15 cellular contexts compared by ENCODE assay signal in the genomic region with DNA sequence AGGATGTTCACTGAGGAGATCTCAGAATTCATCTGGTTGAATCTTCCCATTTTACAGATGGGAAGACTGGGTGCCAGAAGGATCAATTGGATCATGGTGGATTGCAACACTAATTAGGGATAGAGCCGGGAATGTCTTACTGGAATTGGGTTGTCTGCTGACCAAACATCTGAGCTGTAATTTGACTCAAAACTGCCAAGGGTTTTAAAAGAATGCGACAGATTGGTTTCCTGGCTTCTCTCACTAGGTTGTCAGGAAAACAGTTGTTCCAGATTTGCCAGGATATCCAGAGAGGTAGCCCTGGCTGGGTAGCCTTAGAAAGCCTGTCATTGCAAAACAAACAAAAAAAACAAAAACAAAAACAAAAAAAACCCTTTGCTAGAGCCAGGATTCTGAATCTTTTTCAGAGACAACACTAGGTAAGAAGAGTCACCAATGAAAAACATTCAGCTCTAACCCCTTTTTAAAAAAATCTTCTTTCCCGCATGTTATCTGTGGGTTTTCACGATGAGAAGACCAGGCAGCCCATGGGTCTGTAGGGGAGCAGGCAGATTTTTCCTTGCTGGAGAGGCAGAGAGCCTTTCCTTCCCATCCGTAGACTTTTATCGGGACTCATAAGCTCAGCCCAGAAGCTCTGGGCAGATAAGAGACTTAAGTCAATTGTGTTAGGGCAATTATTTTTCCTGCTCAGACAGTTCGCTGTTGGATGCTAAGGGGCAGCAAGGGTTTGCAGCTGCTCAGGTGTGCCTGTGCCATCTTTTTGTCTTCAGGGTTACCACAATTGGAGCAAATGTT.
DNase-seq lines count a peak whose midpoint lies in the region; ATAC-seq and TF ChIP-seq lines count a peak whose summit lies in the region.
"Had no signal": no experiment of that assay in that cellular context is flagged by ENCODE, and none has a peak within 500 bp of the region (broad histone marks: within the 10 kb centered on the region; RNA-seq: fewer than 3 reads in every experiment).

No MANE protein-coding gene starts in this region.

- H3K36me3 Mint-ChIP-seq in endodermal cell (ENCODE audit: low read depth), result no peaks in the 10 kb centered on the region
- H3K36me3 Mint-ChIP-seq: CD14-positive monocyte; CD8-positive, alpha-beta T cell had no signal

- no peak overlapping the region for H3K4ac ChIP-seq in mesendoderm (ENCODE audit: low read depth, low read length)

- no peak overlapping the region for H3K27ac ChIP-seq in mesendoderm (ENCODE audit: low read depth, low read length)
- H3K27ac ChIP-seq in endodermal cell (ENCODE audit: low read depth, low read length), result no peak overlapping the region
- no peak overlapping the region for H3K27ac ChIP-seq in psoas muscle
- H3K27ac ChIP-seq: GM23248 had no signal

- H3K9me3 ChIP-seq in endodermal cell (ENCODE audit: control insufficient read depth, low read length), result peaks cover 7% of the 10 kb centered on the region
- H3K9me3 ChIP-seq in psoas muscle, result no peaks in the 10 kb centered on the region

- H3K36me3 ChIP-seq in mesendoderm (ENCODE audit: control insufficient read depth, insufficient read depth, low read length), result no peaks in the 10 kb centered on the region
- H3K36me3 ChIP-seq in endodermal cell (ENCODE audit: control insufficient read depth, insufficient read depth, low read length), result no peaks in the 10 kb centered on the region
- H3K36me3 ChIP-seq in psoas muscle (ENCODE audit: insufficient read depth in 1 of 2, low read depth in 1 of 2), result no peaks in the 10 kb centered on the region

- no peak overlapping the region for H3K4me3 Mint-ChIP-seq in endodermal cell
- H3K4me3 Mint-ChIP-seq: CD14-positive monocyte; CD8-positive, alpha-beta T cell had no signal

- DNase-seq in AG10803 (ENCODE audit: low read depth) (peak; percentile 5), DMS 273 treated with DMSO at 0.1 percent for 48 hours (lab: John Stamatoyannopoulos, UW) (peak; percentile 5), astrocyte of the hippocampus (ENCODE audit: low read depth, low spot score) (peak; percentile 11), mesendoderm (peak; percentile 24), endodermal cell (no peak), omental fat pad (ENCODE audit: low spot score) (no peak), psoas muscle (no peak)
- DNase-seq: CD8-positive, alpha-beta T cell; COR-L47; DMS53; GM23248 had no signal

- H3K79me1 ChIP-seq in mesendoderm (ENCODE audit: low read length), result no peaks in the 10 kb centered on the region

- intact Hi-C loops in psoas muscle (cut with DNase I), result no loop called here

- no peak for TF ChIP-seq CTCF in AG10803 (conservative IDR thresholded peaks at IDR 0.05; ENCODE audit: low read length)
- no peak for TF ChIP-seq CTCF in endodermal cell (conservative IDR thresholded peaks at IDR 0.05)
- TF ChIP-seq CTCF in omental fat pad (IDR thresholded peaks at IDR 0.05), result no peak
- TF ChIP-seq CTCF in psoas muscle (IDR thresholded peaks at IDR 0.05), result no peak

- no peak overlapping the region for H3K4me2 ChIP-seq in mesendoderm (ENCODE audit: low read length)

- H3K56ac ChIP-seq in mesendoderm (ENCODE audit: low read length), result no peak overlapping the region

- no CpG with 5 or more reads among the region's 7 CpGs for WGBS in mesendoderm (ENCODE audit: extremely low coverage, insufficient coverage, low lambda C conversion rate)
- 83% methylated on average over 4 to 7 of the region's 7 CpGs for WGBS in endodermal cell (ENCODE audit: insufficient coverage in 1 of 2, insufficient read length in 1 of 2), 2 experiments
- WGBS in psoas muscle, 3 donors, result 43 to 51% (median 45%) methylated on average over 7 of the region's 7 CpGs

- no peak overlapping the region for H2BK5ac ChIP-seq in mesendoderm (ENCODE audit: low read length)

- H3K4me3 ChIP-seq in AG10803 (ENCODE audit: low read length) (no peak overlapping the region), mesendoderm (ENCODE audit: low read length) (no peak overlapping the region), endodermal cell (ENCODE audit: low read length) (no peak overlapping the region), psoas muscle (no peak overlapping the region)
- H3K4me3 ChIP-seq: GM12878, GM23248 had no signal

- H2BK15ac ChIP-seq in mesendoderm (replicated peaks; ENCODE audit: low read depth), result no peak overlapping the region

- ATAC-seq in omental fat pad (ENCODE audit: low FRiP score) (no peak), psoas muscle (no peak)
- ATAC-seq: CD8-positive, alpha-beta T cell; GM12878; HCT116; HepG2 had no signal

- H4K8ac ChIP-seq in mesendoderm (ENCODE audit: low read depth, low read length), result no peak overlapping the region

- H3K27me3 Mint-ChIP-seq in endodermal cell (ENCODE audit: insufficient read depth), result peaks cover 13% of the 10 kb centered on the region

- no peaks in the 10 kb centered on the region for H3K4me1 Mint-ChIP-seq in endodermal cell
- H3K4me1 Mint-ChIP-seq: CD14-positive monocyte had no signal

- H4K5ac ChIP-seq in mesendoderm (ENCODE audit: low read length), result no peak overlapping the region

- H3K4me1 ChIP-seq in mesendoderm (ENCODE audit: control insufficient read depth, low read depth, low read length) (no peaks in the 10 kb centered on the region), endodermal cell (ENCODE audit: control insufficient read depth, insufficient read depth, low read length) (no peaks in the 10 kb centered on the region), psoas muscle (no peaks in the 10 kb centered on the region)

- no peaks in the 10 kb centered on the region for H3K79me2 ChIP-seq in mesendoderm (ENCODE audit: control insufficient read depth, insufficient read depth, low read length)

- H3K9ac ChIP-seq in mesendoderm (ENCODE audit: low read length) (no peak overlapping the region), endodermal cell (ENCODE audit: extremely low read depth, low read length, poor library complexity, severe bottlenecking) (no peak overlapping the region)
- H3K9ac ChIP-seq: GM23248 had no signal

- H3K23ac ChIP-seq in mesendoderm (ENCODE audit: low read length), result no peak overlapping the region

- H3K27me3 ChIP-seq in mesendoderm (ENCODE audit: insufficient read depth, low read length, poor library complexity) (no peaks in the 10 kb centered on the region), endodermal cell (ENCODE audit: control insufficient read depth, insufficient read depth, low read length, poor library complexity, severe bottlenecking) (peaks cover 20% of the 10 kb centered on the region), psoas muscle (ENCODE audit: insufficient read depth in 3 of 3, low read length in 2 of 3) (peaks cover 0 to 2% (median 0%) of the 10 kb centered on the region in 3 donors)

- H2BK120ac ChIP-seq in mesendoderm (ENCODE audit: low read depth, low read length), result no peak overlapping the region

- no peak overlapping the region for H3K27ac Mint-ChIP-seq in endodermal cell
- H3K27ac Mint-ChIP-seq: CD14-positive monocyte; CD8-positive, alpha-beta T cell had no signal

- peaks cover 30% of the 10 kb centered on the region for H3K9me3 Mint-ChIP-seq in endodermal cell

- no peak overlapping the region for H2AK5ac ChIP-seq in mesendoderm (ENCODE audit: low read length)

- no peak overlapping the region for H3K18ac ChIP-seq in mesendoderm (ENCODE audit: low read length)

Comparison
In these comparisons a context has a peak if more than half of its experiments do, and no peak if none do; other contexts are left out.
1. DNase-seq: peak in AG10803 (single experiment), DMS 273 treated with DMSO at 0.1 percent for 48 hours (single experiment), astrocyte of the hippocampus (single experiment) and mesendoderm (single experiment); none in endodermal cell (single experiment), omental fat pad (single experiment) and psoas muscle (0 of 2).